8 cellular contexts compared by ENCODE assay signal in the genomic region with DNA sequence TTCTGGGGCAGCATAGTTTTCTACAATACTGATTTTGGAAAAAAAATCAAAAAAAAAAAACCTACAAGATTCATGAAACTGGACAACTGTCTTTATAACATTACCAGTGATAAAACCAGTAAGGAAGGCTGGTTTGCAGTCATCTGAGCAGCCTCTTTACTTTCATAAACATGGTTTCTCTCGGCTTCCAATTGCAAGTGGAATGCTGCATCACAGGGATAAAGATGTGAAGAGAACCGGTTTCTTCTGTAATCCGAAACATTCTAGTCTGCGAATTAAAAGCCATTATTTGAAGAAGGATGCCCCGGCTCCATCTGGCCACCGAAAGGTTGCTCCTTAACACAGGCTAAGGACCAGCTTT. TPM values are rescaled to one million over a fixed set of nuclear protein-coding genes. Genes with fewer than 3 reads are reported as not detected.
A peak's percentile ranks its signal among the peaks of the same experiment; 100 is the strongest.
DNase-seq lines count a peak whose midpoint lies in the region; ATAC-seq and TF ChIP-seq lines count a peak whose summit lies in the region.
"Not testable (repeated sequence)": the region's sequence is repeated elsewhere in the genome, so short reads cannot be mapped to it uniquely, and the experiment has no call there.

No MANE protein-coding gene starts in this region.

- intact Hi-C loops in HCT116 (cut with micrococcal nuclease); PC-9 (cut with micrococcal nuclease; ENCODE audit: unreplicated experiment); activated T-helper 1 cell treated with anti-CD3 and anti-CD28 coated beads, Interleukin-12 subunit alpha, Interleukin-12 subunit beta, Interleukin-2, Interleukin-4 antibody, amounts not matched to agents 30 ng/mL and 10 ng/mL and 1 ng/mL, durations not matched to agents 14 hours and 24 hours and 36 hours (cut with micrococcal nuclease); heart left ventricle (cut with DNase I): not testable (repeated sequence)
- intact Hi-C loops in natural killer cell (cut with micrococcal nuclease), result loop anchor here (5.0 to 10.0 kb wide), 2 partner anchors 250 to 528 kb away; a partner anchor contains a TSS

- TF ChIP-seq POLR2A in HCT116 (IDR thresholded peaks at IDR 0.05; ENCODE audit: borderline replicate concordance, extremely low read depth, insufficient read depth, insufficient read length); heart left ventricle (IDR thresholded peaks at IDR 0.05): not testable (repeated sequence)

- not testable (repeated sequence) for H4K20me1 ChIP-seq in HCT116 (ENCODE audit: insufficient read depth); PC-9 (ENCODE audit: insufficient read depth)

- not testable (repeated sequence) for ATAC-seq in HCT116, natural killer cell
- ATAC-seq in heart left ventricle, result peak in 1 of 4 donors; percentile 6

- not testable (repeated sequence) for H2AFZ ChIP-seq in HCT116 (ENCODE audit: low read depth, low read length, poor library complexity, severe bottlenecking); PC-9

- H3K27ac Mint-ChIP-seq in activated T-helper 1 cell treated with anti-CD3 and anti-CD28 coated beads, Interleukin-12 subunit alpha, Interleukin-12 subunit beta, Interleukin-2, Interleukin-4 antibody, amounts not matched to agents 30 ng/mL and 10 ng/mL and 1 ng/mL, durations not matched to agents 14 hours and 24 hours and 36 hours, result peak overlapping the region; percentile 99
- H3K27ac Mint-ChIP-seq in natural killer cell, result peak overlapping the region; percentile 99
- H3K27ac Mint-ChIP-seq in stimulated activated naive CD8-positive, alpha-beta T cell treated with anti-CD3 and anti-CD28 coated beads, Interleukin-15, Interleukin-2, amounts not matched to agents 100 ng/mL and 50 ng/mL, for 24 hours, result peak overlapping the region; percentile 100

- peaks cover 30% of the 10 kb centered on the region for H3K4me1 Mint-ChIP-seq in activated T-helper 1 cell treated with anti-CD3 and anti-CD28 coated beads, Interleukin-12 subunit alpha, Interleukin-12 subunit beta, Interleukin-2, Interleukin-4 antibody, amounts not matched to agents 30 ng/mL and 10 ng/mL and 1 ng/mL, durations not matched to agents 14 hours and 24 hours and 36 hours (ENCODE audit: low read depth)
- H3K4me1 Mint-ChIP-seq in natural killer cell, result peaks cover 26 to 35% of the 10 kb centered on the region in 2 donors
- H3K4me1 Mint-ChIP-seq in stimulated activated naive CD8-positive, alpha-beta T cell treated with anti-CD3 and anti-CD28 coated beads, Interleukin-15, Interleukin-2, amounts not matched to agents 100 ng/mL and 50 ng/mL, for 24 hours (ENCODE audit: low read depth), result peaks cover 39% of the 10 kb centered on the region

- CTCF ChIA-PET in AG04450 (lab: Charles Lee); HCT116 (lab: Charles Lee); PC-9 (lab: Charles Lee): not testable (repeated sequence)

- not testable (repeated sequence) for H3K9me2 ChIP-seq in HCT116 (ENCODE audit: insufficient read depth); PC-9 (ENCODE audit: insufficient read depth)

- peaks cover 10 to 21% of the 10 kb centered on the region in 2 experiments for H3K4me1 ChIP-seq in HCT116 (ENCODE audit: control insufficient read depth in 1 of 2, insufficient read depth in 2 of 2, low read length in 2 of 2)
- H3K4me1 ChIP-seq in PC-9 (replicated peaks; ENCODE audit: insufficient read depth); heart left ventricle: not testable (repeated sequence)

- DNase-seq in AG04450 (ENCODE audit: low read depth, low spot score); HCT116 (ENCODE audit: low read depth, low spot score); PC-9; activated T-helper 1 cell treated with anti-CD3 and anti-CD28 coated beads, Interleukin-12 subunit alpha, Interleukin-12 subunit beta, Interleukin-2, Interleukin-4 antibody, amounts not matched to agents 30 ng/mL and 10 ng/mL and 1 ng/mL, durations not matched to agents 14 hours and 24 hours and 36 hours (ENCODE audit: low spot score); heart left ventricle; natural killer cell: not testable (repeated sequence)
- peak; percentile 22 for DNase-seq in choroid plexus epithelial cell (ENCODE audit: low read depth)

- TF ChIP-seq RAD21 in HCT116 (IDR thresholded peaks at IDR 0.05; ENCODE audit: low read depth), result not testable (repeated sequence)

- H3K4me3 Mint-ChIP-seq in activated T-helper 1 cell treated with anti-CD3 and anti-CD28 coated beads, Interleukin-12 subunit alpha, Interleukin-12 subunit beta, Interleukin-2, Interleukin-4 antibody, amounts not matched to agents 30 ng/mL and 10 ng/mL and 1 ng/mL, durations not matched to agents 14 hours and 24 hours and 36 hours, result peak overlapping the region; percentile 71
- peak overlapping the region; percentile 84 for H3K4me3 Mint-ChIP-seq in natural killer cell
- peak overlapping the region; percentile 77 for H3K4me3 Mint-ChIP-seq in stimulated activated naive CD8-positive, alpha-beta T cell treated with anti-CD3 and anti-CD28 coated beads, Interleukin-15, Interleukin-2, amounts not matched to agents 100 ng/mL and 50 ng/mL, for 24 hours

- not testable (repeated sequence) for H3K9me3 ChIP-seq in AG04450 (ENCODE audit: control insufficient read depth, insufficient read depth, low read length); HCT116 (ENCODE audit: control insufficient read depth in 1 of 2, insufficient read depth in 1 of 2, low read depth in 1 of 2, low read length in 2 of 2); PC-9 (ENCODE audit: insufficient read depth, low read depth); heart left ventricle

- not testable (repeated sequence) for H3K36me3 ChIP-seq in HCT116 (ENCODE audit: control insufficient read depth in 1 of 2, insufficient read depth in 2 of 2, low read length in 2 of 2); PC-9 (ENCODE audit: low read depth); heart left ventricle

- WGBS in heart left ventricle, 4 donors, result 1 to 3% (median 2%) methylated on average over 4 to 6 of the region's 6 CpGs

- TF ChIP-seq CTCF in AG04450 (IDR thresholded peaks at IDR 0.05; ENCODE audit: low read depth, low read length); HCT116 (IDR thresholded peaks at IDR 0.05 in 2 of 3, conservative IDR thresholded peaks at IDR 0.05 in 1 of 3; ENCODE audit: borderline replicate concordance in 1 of 3, insufficient read depth in 1 of 3, low read depth in 2 of 3, low read length in 2 of 3); PC-9 (conservative IDR thresholded peaks at IDR 0.05); choroid plexus epithelial cell (conservative IDR thresholded peaks at IDR 0.05; ENCODE audit: low read depth, low read length); heart left ventricle (IDR thresholded peaks at IDR 0.05); natural killer cell (IDR thresholded peaks at IDR 0.05): not testable (repeated sequence)

- not testable (repeated sequence) for H3K36me3 Mint-ChIP-seq in activated T-helper 1 cell treated with anti-CD3 and anti-CD28 coated beads, Interleukin-12 subunit alpha, Interleukin-12 subunit beta, Interleukin-2, Interleukin-4 antibody, amounts not matched to agents 30 ng/mL and 10 ng/mL and 1 ng/mL, durations not matched to agents 14 hours and 24 hours and 36 hours (ENCODE audit: low read depth); natural killer cell; stimulated activated naive CD8-positive, alpha-beta T cell treated with anti-CD3 and anti-CD28 coated beads, Interleukin-15, Interleukin-2, amounts not matched to agents 100 ng/mL and 50 ng/mL, for 24 hours (ENCODE audit: low read depth)

- H3K9me3 Mint-ChIP-seq in activated T-helper 1 cell treated with anti-CD3 and anti-CD28 coated beads, Interleukin-12 subunit alpha, Interleukin-12 subunit beta, Interleukin-2, Interleukin-4 antibody, amounts not matched to agents 30 ng/mL and 10 ng/mL and 1 ng/mL, durations not matched to agents 14 hours and 24 hours and 36 hours; natural killer cell; stimulated activated naive CD8-positive, alpha-beta T cell treated with anti-CD3 and anti-CD28 coated beads, Interleukin-15, Interleukin-2, amounts not matched to agents 100 ng/mL and 50 ng/mL, for 24 hours: not testable (repeated sequence)

- H3K27ac ChIP-seq in AG04450 (ENCODE audit: low read depth, low read length), result peak overlapping the region; percentile 21
- H3K27ac ChIP-seq in HCT116 (ENCODE audit: low read depth, low read length), result peak overlapping the region; percentile 83
- H3K27ac ChIP-seq in PC-9, result not testable (repeated sequence)
- H3K27ac ChIP-seq in heart left ventricle, result peak overlapping the region in 11 of 12 donors; percentile 19 to 96 (median 88)

- peak overlapping the region; percentile 64 for H3K9ac ChIP-seq in HCT116 (ENCODE audit: low read length)

- not testable (repeated sequence) for H3F3A ChIP-seq in PC-9 (ENCODE audit: insufficient read depth, low read depth)

- BruUV-seq in HCT116 (replicated peaks; lab: Mats Ljungman, UMichigan) (TSS peak; percentile 97), PC-9 (replicated peaks; lab: Mats Ljungman, UMichigan) (TSS peak; percentile 92)

- RAD21 ChIA-PET in HCT116 (lab: Charles Lee; ENCODE audit: low non-redundant PET in 1 of 2, low total read pairs in 2 of 2, uncharacterized antibody in 2 of 2, unreplicated experiment in 2 of 2), result not testable (repeated sequence)

- H3K4me2 ChIP-seq in HCT116 (ENCODE audit: low read length) (peak overlapping the region; percentile 72), PC-9 (peak overlapping the region; percentile 61)

- H3K4me3 ChIP-seq in AG04450 (ENCODE audit: low read depth, low read length) (peak overlapping the region; percentile 56), HCT116 (replicated peaks in 1 of 2; ENCODE audit: low read depth in 1 of 2, low read length in 2 of 2) (peak overlapping the region; percentile 44 to 60), choroid plexus epithelial cell (ENCODE audit: low read depth, low read length) (peak overlapping the region; percentile 55), heart left ventricle (peak overlapping the region in 9 of 12 donors; percentile 20 to 54 (median 43))
- H3K4me3 ChIP-seq in PC-9, result not testable (repeated sequence)

- not testable (repeated sequence) for H3K79me2 ChIP-seq in HCT116 (ENCODE audit: insufficient read depth, low read length); PC-9 (ENCODE audit: low read depth)

- H3K27me3 Mint-ChIP-seq in activated T-helper 1 cell treated with anti-CD3 and anti-CD28 coated beads, Interleukin-12 subunit alpha, Interleukin-12 subunit beta, Interleukin-2, Interleukin-4 antibody, amounts not matched to agents 30 ng/mL and 10 ng/mL and 1 ng/mL, durations not matched to agents 14 hours and 24 hours and 36 hours (ENCODE audit: insufficient read depth), result peaks cover 29% of the 10 kb centered on the region
- H3K27me3 Mint-ChIP-seq in natural killer cell (ENCODE audit: low read depth in 2 of 2); stimulated activated naive CD8-positive, alpha-beta T cell treated with anti-CD3 and anti-CD28 coated beads, Interleukin-15, Interleukin-2, amounts not matched to agents 100 ng/mL and 50 ng/mL, for 24 hours: not testable (repeated sequence)

- POLR2A ChIA-PET in AG04450 (lab: Yijun Ruan, JAX) (interaction anchor here (0.7 to 2.5 kb wide), 2 partner anchors 10 to 274 kb away, joined by 3 to 31 read pairs; no protein-coding TSS in a partner anchor), HCT116 (lab: Charles Lee) (interaction anchor here (1.7 to 1.9 kb wide), 2 partner anchors 10 to 274 kb away, joined by 8 to 26 read pairs; no protein-coding TSS in a partner anchor)
- POLR2A ChIA-PET in PC-9 (lab: Charles Lee; ENCODE audit: unreplicated experiment), result not testable (repeated sequence)

- H3K27me3 ChIP-seq in AG04450 (ENCODE audit: control insufficient read depth, insufficient read depth, low read length); HCT116 (ENCODE audit: insufficient read depth, low read length); PC-9 (ENCODE audit: insufficient read depth, low read depth); heart left ventricle: not testable (repeated sequence)

RNA-seq across cellular contexts. Expression of a gene that starts 0.6 kb away (rescaled TPM):
- polyA plus RNA-seq in AG04450 (2011; rRNA removed), result under 0.01 TPM in 1 of 2 replicates, not detected in the other
- 32,191 and 46,154 TPM in 2 replicates for polyA minus RNA-seq in AG04450 (2011; rRNA and poly(A)+ RNA removed)
- 1,685 TPM for total RNA-seq in HCT116 (2021; ENCODE audit: unreplicated experiment)
- 8.8 and 29.6 TPM in 2 replicates for polyA plus RNA-seq in HCT116 (2012)
- total RNA-seq in PC-9 (2021), result 1,333 and 3,235 TPM in 2 replicates
- 2,178 and 3,041 TPM in 2 replicates for total RNA-seq in activated T-helper 1 cell treated with anti-CD3 and anti-CD28 coated beads, Interleukin-12 subunit alpha, Interleukin-12 subunit beta, Interleukin-2, Interleukin-4 antibody, amounts not matched to agents 30 ng/mL and 10 ng/mL and 1 ng/mL, durations not matched to agents 14 hours and 24 hours and 36 hours
- 1,000 to 10,000 TPM in 6 of 9 donors, 100 to 1,000 TPM in 1, not detected in 2; 364 to 3,776 (median 2,470) TPM for total RNA-seq in heart left ventricle
- not detected for polyA plus RNA-seq in heart left ventricle
- 1,000 to 10,000 TPM; 2,937 to 3,261 (median 3,038) TPM for total RNA-seq in natural killer cell

RNA-seq across cellular contexts. Expression of a gene that starts 26.5 kb away (rescaled TPM):
- polyA plus RNA-seq in AG04450 (2011; rRNA removed), result 3.9 and 4.2 TPM in 2 replicates
- polyA minus RNA-seq in AG04450 (2011; rRNA and poly(A)+ RNA removed), result 4.3 and 5.7 TPM in 2 replicates
- total RNA-seq in HCT116 (2021; ENCODE audit: unreplicated experiment), result 30.1 TPM
- 17.8 and 19.2 TPM in 2 replicates for polyA plus RNA-seq in HCT116 (2012)
- total RNA-seq in PC-9 (2021), result 18.4 and 18.9 TPM in 2 replicates
- total RNA-seq in activated T-helper 1 cell treated with anti-CD3 and anti-CD28 coated beads, Interleukin-12 subunit alpha, Interleukin-12 subunit beta, Interleukin-2, Interleukin-4 antibody, amounts not matched to agents 30 ng/mL and 10 ng/mL and 1 ng/mL, durations not matched to agents 14 hours and 24 hours and 36 hours, result 22.1 and 22.6 TPM in 2 replicates
- 10 to 100 TPM in 3 of 9 donors, 1 to 10 TPM in 6; 3.9 to 12.5 (median 6.7) TPM for total RNA-seq in heart left ventricle
- polyA plus RNA-seq in heart left ventricle, result 10 to 100 TPM in 1 of 2 donors, 1 to 10 TPM in 1; 7.6 to 17.0 TPM
- total RNA-seq in natural killer cell, result 10 to 100 TPM; 51.7 to 62.9 (median 59.1) TPM
